In the genomic region with DNA sequence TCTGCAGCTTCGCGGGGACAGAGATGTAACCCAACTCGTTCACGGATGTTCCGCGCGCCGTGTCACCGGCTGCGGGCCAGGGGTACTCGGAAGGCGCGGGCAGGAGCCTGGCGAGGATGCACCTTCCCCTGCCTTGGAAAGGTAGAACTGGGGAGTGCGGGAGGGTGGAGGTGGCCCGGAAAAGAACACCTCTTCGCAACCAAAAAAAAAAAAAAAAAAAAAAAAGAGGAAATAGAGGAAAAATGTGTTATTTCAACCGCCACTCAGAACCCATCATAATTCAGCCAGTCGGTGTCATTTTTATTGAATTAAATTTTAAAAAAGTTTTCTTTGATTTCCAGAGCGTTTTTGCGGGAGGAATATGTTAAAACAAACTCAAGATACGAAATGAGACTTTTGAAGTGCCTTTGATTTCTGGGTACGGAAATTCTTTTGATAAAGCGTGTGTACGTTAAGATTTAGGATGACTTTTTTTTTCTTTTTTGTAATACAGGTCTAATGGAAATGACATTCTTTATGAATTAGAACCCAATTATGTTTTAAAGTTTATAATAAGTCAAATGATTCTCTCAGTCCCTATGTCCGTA, we compare ENCODE assay signal across 1 cellular context.
TF ChIP-seq lines count a peak whose summit lies in the region.

No MANE protein-coding gene starts in this region.

TF ChIP-seq in GM12878, 131 proteins besides CTCF, POLR2A, EP300 and RAD21 (continued from another document):
- TF ChIP-seq, protein P1, sequence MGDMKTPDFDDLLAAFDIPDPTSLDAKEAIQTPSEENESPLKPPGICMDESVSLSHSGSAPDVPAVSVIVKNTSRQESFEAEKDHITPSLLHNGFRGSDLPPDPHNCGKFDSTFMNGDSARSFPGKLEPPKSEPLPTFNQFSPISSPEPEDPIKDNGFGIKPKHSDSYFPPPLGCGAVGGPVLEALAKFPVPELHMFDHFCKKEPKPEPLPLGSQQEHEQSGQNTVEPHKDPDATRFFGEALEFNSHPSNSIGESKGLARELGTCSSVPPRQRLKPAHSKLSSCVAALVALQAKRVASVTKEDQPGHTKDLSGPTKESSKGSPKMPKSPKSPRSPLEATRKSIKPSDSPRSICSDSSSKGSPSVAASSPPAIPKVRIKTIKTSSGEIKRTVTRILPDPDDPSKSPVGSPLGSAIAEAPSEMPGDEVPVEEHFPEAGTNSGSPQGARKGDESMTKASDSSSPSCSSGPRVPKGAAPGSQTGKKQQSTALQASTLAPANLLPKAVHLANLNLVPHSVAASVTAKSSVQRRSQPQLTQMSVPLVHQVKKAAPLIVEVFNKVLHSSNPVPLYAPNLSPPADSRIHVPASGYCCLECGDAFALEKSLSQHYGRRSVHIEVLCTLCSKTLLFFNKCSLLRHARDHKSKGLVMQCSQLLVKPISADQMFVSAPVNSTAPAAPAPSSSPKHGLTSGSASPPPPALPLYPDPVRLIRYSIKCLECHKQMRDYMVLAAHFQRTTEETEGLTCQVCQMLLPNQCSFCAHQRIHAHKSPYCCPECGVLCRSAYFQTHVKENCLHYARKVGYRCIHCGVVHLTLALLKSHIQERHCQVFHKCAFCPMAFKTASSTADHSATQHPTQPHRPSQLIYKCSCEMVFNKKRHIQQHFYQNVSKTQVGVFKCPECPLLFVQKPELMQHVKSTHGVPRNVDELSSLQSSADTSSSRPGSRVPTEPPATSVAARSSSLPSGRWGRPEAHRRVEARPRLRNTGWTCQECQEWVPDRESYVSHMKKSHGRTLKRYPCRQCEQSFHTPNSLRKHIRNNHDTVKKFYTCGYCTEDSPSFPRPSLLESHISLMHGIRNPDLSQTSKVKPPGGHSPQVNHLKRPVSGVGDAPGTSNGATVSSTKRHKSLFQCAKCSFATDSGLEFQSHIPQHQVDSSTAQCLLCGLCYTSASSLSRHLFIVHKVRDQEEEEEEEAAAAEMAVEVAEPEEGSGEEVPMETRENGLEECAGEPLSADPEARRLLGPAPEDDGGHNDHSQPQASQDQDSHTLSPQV (IDR thresholded peaks at IDR 0.05), result no peak
